In the genomic region with DNA sequence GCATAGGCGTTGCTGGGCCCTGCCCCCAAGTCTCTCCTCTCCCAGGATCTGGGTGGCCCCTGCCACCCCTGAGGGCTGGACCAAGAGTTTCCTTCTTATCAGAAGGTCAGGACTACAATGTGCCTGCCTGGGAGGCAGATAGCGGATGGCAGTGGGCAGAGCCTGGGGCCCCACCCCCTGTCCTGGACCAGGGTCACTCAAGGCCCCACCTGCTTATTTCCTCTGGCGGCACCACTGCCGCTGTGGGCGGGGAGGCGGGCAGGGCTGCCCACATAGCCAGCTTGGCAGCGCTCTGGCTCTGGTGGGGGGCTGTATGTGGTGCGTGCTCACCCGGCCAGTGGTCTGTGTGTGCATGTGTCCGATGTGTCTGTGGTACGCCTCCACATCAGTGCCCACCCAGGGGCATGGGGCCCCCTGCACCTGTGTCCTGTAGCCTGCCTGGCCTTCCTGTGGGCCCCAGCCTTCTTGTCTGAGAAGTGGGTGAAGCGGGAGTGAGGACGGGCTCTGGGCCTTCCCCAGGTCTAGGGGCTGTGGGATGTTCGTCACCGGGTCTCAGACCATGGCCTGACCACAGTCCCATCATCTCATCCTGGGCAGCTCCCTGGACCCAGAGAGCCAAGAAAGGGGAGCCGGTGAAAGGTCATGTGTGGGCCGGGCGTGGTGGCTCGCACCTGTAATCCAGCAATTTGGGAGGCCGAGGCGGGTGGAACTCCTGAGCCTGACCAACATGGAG, we compare ENCODE assay signal across 10 cellular contexts. TPM values are rescaled to one million over a fixed set of nuclear protein-coding genes. Genes with fewer than 3 reads are reported as not detected.
A peak's percentile ranks its signal among the peaks of the same experiment; 100 is the strongest.
DNase-seq lines count a peak whose midpoint lies in the region; TF ChIP-seq lines count a peak whose summit lies in the region.
"Had no signal": no experiment of that assay in that cellular context is flagged by ENCODE, and none has a peak within 500 bp of the region (broad histone marks: within the 10 kb centered on the region; RNA-seq: fewer than 3 reads in every experiment).

No MANE protein-coding gene starts in this region.

- peak overlapping the region; percentile 43 for H3K4me3 Mint-ChIP-seq in neural progenitor cell

- peaks cover 3% of the 10 kb centered on the region for H3K9me3 Mint-ChIP-seq in neural progenitor cell
- H3K9me3 Mint-ChIP-seq: activated naive CD4-positive, alpha-beta T cell treated with anti-CD3 and anti-CD28 coated beads, Interleukin-2, amount 50 U/mL, for 72 hours had no signal

- no peak overlapping the region for H2BK15ac ChIP-seq in mesendoderm (replicated peaks; ENCODE audit: low read depth)

- H3K4me1 Mint-ChIP-seq in neural progenitor cell, result peaks cover 51% of the 10 kb centered on the region

- H3K56ac ChIP-seq in mesendoderm (ENCODE audit: low read length), result no peak overlapping the region

- H4K20me1 ChIP-seq in BLaER1 (peaks cover 40% of the 10 kb centered on the region), neural progenitor cell (ENCODE audit: low read depth) (peaks cover 27% of the 10 kb centered on the region)

- no peak overlapping the region for H3K27ac Mint-ChIP-seq in neural progenitor cell

- H2AFZ ChIP-seq in neural progenitor cell (replicated peaks), result no peak overlapping the region

- no peak overlapping the region for H4K8ac ChIP-seq in mesendoderm (ENCODE audit: low read depth, low read length)

- no CpG with 5 or more reads among the region's 21 CpGs for WGBS in mesendoderm (ENCODE audit: extremely low coverage, insufficient coverage, low lambda C conversion rate)

- peak overlapping the region; percentile 71 for H3K4me2 ChIP-seq in BLaER1
- no peak overlapping the region for H3K4me2 ChIP-seq in neural progenitor cell
- no peak overlapping the region for H3K4me2 ChIP-seq in mesendoderm (ENCODE audit: low read length)
- H3K4me2 ChIP-seq: KMS-11 had no signal

- no peak overlapping the region for H2AK5ac ChIP-seq in mesendoderm (ENCODE audit: low read length)

- H3K36me3 ChIP-seq in BLaER1 (no peaks in the 10 kb centered on the region), neural progenitor cell (no peaks in the 10 kb centered on the region), mesendoderm (ENCODE audit: control insufficient read depth, insufficient read depth, low read length) (no peaks in the 10 kb centered on the region)

- H3F3A ChIP-seq in neural progenitor cell (ENCODE audit: low read depth), result peaks cover 25% of the 10 kb centered on the region

- no peaks in the 10 kb centered on the region for H3K9me3 ChIP-seq in BLaER1
- H3K9me3 ChIP-seq in neural progenitor cell (ENCODE audit: low read depth), result no peaks in the 10 kb centered on the region

- H3K4me1 ChIP-seq in BLaER1, result peaks cover 55% of the 10 kb centered on the region
- H3K4me1 ChIP-seq in neural progenitor cell, result peaks cover 19% of the 10 kb centered on the region
- H3K4me1 ChIP-seq in mesendoderm (ENCODE audit: control insufficient read depth, low read depth, low read length), result peaks cover 5% of the 10 kb centered on the region

- peaks cover 67% of the 10 kb centered on the region for H3K27me3 ChIP-seq in BLaER1
- H3K27me3 ChIP-seq in neural progenitor cell, result peaks cover 39% of the 10 kb centered on the region
- H3K27me3 ChIP-seq in mesendoderm (ENCODE audit: insufficient read depth, low read length, poor library complexity), result peaks cover 8% of the 10 kb centered on the region

- H2BK5ac ChIP-seq in mesendoderm (ENCODE audit: low read length), result no peak overlapping the region

- H3K79me1 ChIP-seq in mesendoderm (ENCODE audit: low read length), result no peaks in the 10 kb centered on the region

- DNase-seq in Jurkat, Clone E6-1 (ENCODE audit: low read depth, low spot score), result no peak
- DNase-seq in ecto neural progenitor cell (ENCODE audit: low spot score) (peak; percentile 50), neural progenitor cell (ENCODE audit: low spot score) (no peak), mesendoderm (no peak), NCI-H1105 treated with DMSO at 0.1 percent for 48 hours (lab: John Stamatoyannopoulos, UW) (no peak), activated gamma-delta T cell treated with Interleukin-2 at 50 U/mL for 16 hours (no peak), C1 segment of cervical spinal cord (lab: John Stamatoyannopoulos, UW) (no peak)

- no peak for TF ChIP-seq CTCF in neural progenitor cell (IDR thresholded peaks at IDR 0.05)

- H3K9ac ChIP-seq in BLaER1 (no peak overlapping the region), neural progenitor cell (no peak overlapping the region), mesendoderm (ENCODE audit: low read length) (no peak overlapping the region)
- H3K9ac ChIP-seq: KMS-11 had no signal

- H3K4ac ChIP-seq in mesendoderm (ENCODE audit: low read depth, low read length), result no peak overlapping the region

- H3K27me3 Mint-ChIP-seq in neural progenitor cell (ENCODE audit: insufficient read depth, low read depth), result peaks cover 25% of the 10 kb centered on the region

- H2BK120ac ChIP-seq in mesendoderm (ENCODE audit: low read depth, low read length), result no peak overlapping the region

- H3K4me3 ChIP-seq in BLaER1, result no peak overlapping the region
- H3K4me3 ChIP-seq in Jurkat, Clone E6-1 (ENCODE audit: low read length), result peak overlapping the region; percentile 78
- H3K4me3 ChIP-seq in neural progenitor cell, result no peak overlapping the region
- H3K4me3 ChIP-seq in mesendoderm (ENCODE audit: low read length), result no peak overlapping the region

- no peak overlapping the region for H3K18ac ChIP-seq in mesendoderm (ENCODE audit: low read length)

- no peaks in the 10 kb centered on the region for H3K79me2 ChIP-seq in neural progenitor cell (ENCODE audit: low read depth)
- H3K79me2 ChIP-seq in mesendoderm (ENCODE audit: control insufficient read depth, insufficient read depth, low read length), result no peaks in the 10 kb centered on the region

- no peak overlapping the region for H3K23ac ChIP-seq in mesendoderm (ENCODE audit: low read length)

- H3K36me3 Mint-ChIP-seq in neural progenitor cell, result no peaks in the 10 kb centered on the region

- H3K27ac ChIP-seq in BLaER1 (no peak overlapping the region), neural progenitor cell (no peak overlapping the region), mesendoderm (ENCODE audit: low read depth, low read length) (no peak overlapping the region)
- H3K27ac ChIP-seq: KMS-11 had no signal

- no peak overlapping the region for H4K5ac ChIP-seq in mesendoderm (ENCODE audit: low read length)

RNA-seq across cellular contexts. Expression of a gene that starts 3.0 kb away (rescaled TPM):
- 45.0 TPM for polyA plus RNA-seq in Jurkat, Clone E6-1 (2012; ENCODE audit: insufficient read depth, insufficient read length)
- 0.95 and 5.1 TPM in 2 replicates for total RNA-seq in neural progenitor cell (ENCODE audit: low replicate concordance)
- polyA plus RNA-seq in mesendoderm (2013, experiment 1 of 2), result 12.6 TPM
- polyA plus RNA-seq in mesendoderm (2013, experiment 2 of 2), result 12.0 TPM

RNA-seq across cellular contexts. Expression of a gene that starts 6.0 kb away (rescaled TPM):
- polyA plus RNA-seq in Jurkat, Clone E6-1 (2012; ENCODE audit: insufficient read depth, insufficient read length), result 4.3 TPM
- total RNA-seq in neural progenitor cell (ENCODE audit: low replicate concordance), result 0.09 and 0.26 TPM in 2 replicates
- polyA plus RNA-seq in mesendoderm (2013, experiment 1 of 2), result 1.3 TPM
- 1.5 TPM for polyA plus RNA-seq in mesendoderm (2013, experiment 2 of 2)

RNA-seq across cellular contexts. Expression of a gene that starts 41.4 kb away (rescaled TPM):
- 477 TPM for polyA plus RNA-seq in Jurkat, Clone E6-1 (2012; ENCODE audit: insufficient read depth, insufficient read length)
- total RNA-seq in neural progenitor cell (ENCODE audit: low replicate concordance), result 281 and 379 TPM in 2 replicates
- 366 TPM for polyA plus RNA-seq in mesendoderm (2013, experiment 1 of 2)
- polyA plus RNA-seq in mesendoderm (2013, experiment 2 of 2), result 366 TPM

RNA-seq across cellular contexts. Expression of a gene that starts 41.7 kb away (rescaled TPM):
- 35.8 TPM for polyA plus RNA-seq in Jurkat, Clone E6-1 (2012; ENCODE audit: insufficient read depth, insufficient read length)
- 16.3 and 78.8 TPM in 2 replicates for total RNA-seq in neural progenitor cell (ENCODE audit: low replicate concordance)
- 39.0 TPM for polyA plus RNA-seq in mesendoderm (2013, experiment 1 of 2)
- polyA plus RNA-seq in mesendoderm (2013, experiment 2 of 2), result 37.0 TPM
